ENCODE assay signal across 31 cellular contexts in genomic region chr3:9681011-9681722, GRCh38. TPM values are rescaled to one million over a fixed set of nuclear protein-coding genes. Genes with fewer than 3 reads are reported as not detected.
"Had no signal": no experiment of that assay in that cellular context is flagged by ENCODE, and none has a peak within 500 bp of the region (broad histone marks: within the 10 kb centered on the region; RNA-seq: fewer than 3 reads in every experiment).

No MANE protein-coding gene starts in this region.

- ATAC-seq: activated CD8-positive, alpha-beta T cell treated with anti-CD3 and anti-CD28 coated beads for 36 hours; activated naive CD4-positive, alpha-beta T cell treated with anti-CD3 and anti-CD28 coated beads, Interleukin-2, amount 50 U/mL, for 72 hours; PC-3 had no signal

- FAIRE-seq: TTC549 had no signal

- H3K9ac ChIP-seq: KMS-11 had no signal

- H3K4me3 Mint-ChIP-seq: activated CD4-positive, alpha-beta T cell treated with anti-CD3 and anti-CD28 coated beads, Interleukin-2, amount 10 ng/mL, durations not matched to agents 24 days and 14 days; activated CD8-positive, alpha-beta T cell treated with anti-CD3 and anti-CD28 coated beads for 36 hours; activated T-cell treated with anti-CD3 and anti-CD28 coated beads, Interleukin-2, amount 50 U/mL, for 24 hours; T-helper 2 cell treated with Interferon-gamma antibody and Interleukin-4, amounts not matched to agents 5 μg/mL and 100 μg/mL, for 36 hours had no signal

- H3K27ac ChIP-seq: brain microvascular endothelial cell, KMS-11 had no signal

- H3K9me3 Mint-ChIP-seq: activated CD4-positive, alpha-beta T cell treated with anti-CD3 and anti-CD28 coated beads, Interleukin-2, amount 10 ng/mL, durations not matched to agents 24 days and 14 days; activated CD8-positive, alpha-beta T cell treated with anti-CD3 and anti-CD28 coated beads for 36 hours; activated naive CD4-positive, alpha-beta T cell treated with anti-CD3 and anti-CD28 coated beads, Interleukin-2, amount 50 U/mL, for 72 hours; activated T-cell treated with anti-CD3 and anti-CD28 coated beads, Interleukin-2, amount 50 U/mL, for 24 hours; activated T-helper 2 cell treated with anti-CD3 and anti-CD28 coated beads, Interferon-gamma antibody, Interleukin-2, Interleukin-4, amounts not matched to agents 10 μg/mL and 5 μg/mL and 100 μg/mL, durations not matched to agents 14 hours and 24 hours and 36 hours; T-helper 2 cell treated with Interferon-gamma antibody and Interleukin-4, amounts not matched to agents 5 μg/mL and 100 μg/mL, for 36 hours had no signal

- H3K9me3 ChIP-seq: adrenal gland, Peyer's patch had no signal

- H3K4me1 Mint-ChIP-seq: activated CD4-positive, alpha-beta T cell treated with anti-CD3 and anti-CD28 coated beads, Interleukin-2, amount 10 ng/mL, durations not matched to agents 24 days and 14 days had no signal

- H3K27ac Mint-ChIP-seq: activated CD4-positive, alpha-beta T cell treated with anti-CD3 and anti-CD28 coated beads, Interleukin-2, amount 10 ng/mL, durations not matched to agents 24 days and 14 days; activated CD8-positive, alpha-beta T cell treated with anti-CD3 and anti-CD28 coated beads for 36 hours; activated T-cell treated with anti-CD3 and anti-CD28 coated beads, Interleukin-2, amount 50 U/mL, for 24 hours; activated T-helper 2 cell treated with anti-CD3 and anti-CD28 coated beads, Interferon-gamma antibody, Interleukin-2, Interleukin-4, amounts not matched to agents 10 μg/mL and 5 μg/mL and 100 μg/mL, durations not matched to agents 14 hours and 24 hours and 36 hours; T-helper 2 cell treated with Interferon-gamma antibody and Interleukin-4, amounts not matched to agents 5 μg/mL and 100 μg/mL, for 36 hours had no signal

- H3K27me3 Mint-ChIP-seq: activated CD4-positive, alpha-beta T cell treated with anti-CD3 and anti-CD28 coated beads, Interleukin-2, amount 10 ng/mL, durations not matched to agents 24 days and 14 days; activated CD8-positive, alpha-beta T cell treated with anti-CD3 and anti-CD28 coated beads for 36 hours; activated T-cell treated with anti-CD3 and anti-CD28 coated beads, Interleukin-2, amount 50 U/mL, for 24 hours had no signal

- H3K4me3 ChIP-seq: adrenal gland, Peyer's patch had no signal

- H3K4me2 ChIP-seq: KMS-11 had no signal

- H3K27me3 ChIP-seq: adrenal gland, brain microvascular endothelial cell, Peyer's patch had no signal

- DNase-seq: activated CD4-positive, alpha-beta T cell treated with anti-CD3 and anti-CD28 coated beads, Interleukin-2, amount 10 ng/mL, durations not matched to agents 24 days and 14 days; activated CD4-positive, alpha-beta T cell treated with anti-CD3 and anti-CD28 coated beads, Interleukin-2, amount 50 U/mL, for 4 hours; activated CD8-positive, alpha-beta T cell treated with anti-CD3 and anti-CD28 coated beads for 36 hours; activated gamma-delta T cell; activated naive CD4-positive, alpha-beta T cell treated with Interleukin-2 at 50 U/mL for 16 hours; activated T-cell treated with anti-CD3 and anti-CD28 coated beads, Interleukin-2, amount 50 U/mL, for 24 hours; brain microvascular endothelial cell; central memory CD4-positive, alpha-beta T cell; MM.1S; NCI-H1092 treated with DMSO at 0.1 percent for 48 hours; NCI-H1417; NCI-H146; NCI-H187; NCI-H2029 treated with DMSO at 0.1 percent for 48 hours; NCI-H2107; NCI-H2171; NCI-H510A; NCI-H526; NCI-H748 treated with DMSO at 0.1 percent for 48 hours; NK-92 treated with Interleukin-12 subunit alpha and Interleukin-12 subunit beta, amount 100 ng/mL, for 24 hours; PC-3; RPMI8226; SIG-M5 had no signal

RNA-seq across cellular contexts. Expression of gene CPNE9, which starts 22.5 kb away (rescaled TPM):
- total RNA-seq: activated CD4-positive, alpha-beta T cell treated with anti-CD3 and anti-CD28 coated beads, Interleukin-2, amount 10 ng/mL, durations not matched to agents 24 days and 14 days; activated CD8-positive, alpha-beta T cell treated with anti-CD3 and anti-CD28 coated beads for 36 hours; LHCN-M2; Peyer's patch had no signal
